22 cellular contexts compared by ENCODE assay signal in genomic region chr9:115397591-115398312, GRCh38.
"Had no signal": no experiment of that assay in that cellular context is flagged by ENCODE, and none has a peak within 500 bp of the region (broad histone marks: within the 10 kb centered on the region; RNA-seq: fewer than 3 reads in every experiment).

No MANE protein-coding gene starts in this region.

- H3K27ac ChIP-seq: adrenal gland, cardiac muscle cell, coronary artery, dorsolateral prefrontal cortex, right lobe of liver had no signal

- H3K4me1 ChIP-seq: adrenal gland, right lobe of liver had no signal

- H3K27me3 ChIP-seq: adrenal gland, cardiac muscle cell, right lobe of liver, tibial nerve had no signal

- H3K36me3 ChIP-seq: adrenal gland, cardiac muscle cell, right lobe of liver, tibial nerve had no signal

- H3K4me1 Mint-ChIP-seq: activated B cell treated with CpG ODN at 0.5 μM for 24 hours had no signal

- H3K36me3 Mint-ChIP-seq: activated naive CD4-positive, alpha-beta T cell treated with anti-CD3 and anti-CD28 coated beads, Interleukin-2, amount 50 U/mL, for 72 hours; brain; naive thymus-derived CD8-positive, alpha-beta T cell had no signal

- H3K4me3 ChIP-seq: adrenal gland, cardiac muscle cell, coronary artery, dorsolateral prefrontal cortex, right lobe of liver, tibial nerve had no signal

- H3K4me3 Mint-ChIP-seq: activated B cell treated with CpG ODN at 0.5 μM for 24 hours; activated T-cell treated with anti-CD3 and anti-CD28 coated beads, Interleukin-2, amount 50 U/mL, for 72 hours; brain; naive thymus-derived CD8-positive, alpha-beta T cell; T-helper 1 cell treated with Interleukin-12 subunit alpha and Interleukin-12 subunit beta and Interleukin-4 antibody, amounts not matched to agents 30 μg/mL and 1 μg/mL, for 36 hours had no signal

- DNase-seq: activated B cell treated with CpG ODN at 0.5 μM for 24 hours; activated CD4-positive, alpha-beta T cell treated with anti-CD3 and anti-CD28 coated beads, Interleukin-2, amount 50 U/mL, for 4 hours; activated naive CD4-positive, alpha-beta T cell; activated T-cell treated with anti-CD3 and anti-CD28 coated beads for 4 hours; activated T-cell treated with anti-CD3 and anti-CD28 coated beads, Interleukin-2, amount 50 U/mL, for 72 hours; adrenal gland; aorta; dorsolateral prefrontal cortex; effector memory CD4-positive, alpha-beta T cell; erythroblast; head of caudate nucleus; hypothalamus; naive thymus-derived CD8-positive, alpha-beta T cell; right lobe of liver; stimulated activated CD4-positive, alpha-beta T cell treated with anti-CD3 and anti-CD28 coated beads, Interleukin-2, amount 100 ng/mL, for 48 hours; stimulated activated naive CD4-positive, alpha-beta T cell treated with Interleukin-2 at 50 U/mL for 16 hours had no signal

- H3K9me3 ChIP-seq: adrenal gland, right lobe of liver, tibial nerve had no signal

- H3K27ac Mint-ChIP-seq: activated B cell treated with CpG ODN at 0.5 μM for 24 hours; activated naive CD4-positive, alpha-beta T cell treated with anti-CD3 and anti-CD28 coated beads, Interleukin-2, amount 50 U/mL, for 72 hours; activated T-cell treated with anti-CD3 and anti-CD28 coated beads, Interleukin-2, amount 50 U/mL, for 72 hours; brain; T-helper 1 cell treated with Interleukin-12 subunit alpha and Interleukin-12 subunit beta and Interleukin-4 antibody, amounts not matched to agents 30 μg/mL and 1 μg/mL, for 36 hours had no signal

- H3K9me3 Mint-ChIP-seq: activated B cell treated with CpG ODN at 0.5 μM for 24 hours; activated naive CD4-positive, alpha-beta T cell treated with anti-CD3 and anti-CD28 coated beads, Interleukin-2, amount 50 U/mL, for 72 hours; activated T-cell treated with anti-CD3 and anti-CD28 coated beads, Interleukin-2, amount 50 U/mL, for 72 hours; naive thymus-derived CD8-positive, alpha-beta T cell; T-helper 1 cell treated with Interleukin-12 subunit alpha and Interleukin-12 subunit beta and Interleukin-4 antibody, amounts not matched to agents 30 μg/mL and 1 μg/mL, for 36 hours had no signal

- ATAC-seq: activated naive CD4-positive, alpha-beta T cell treated with anti-CD3 and anti-CD28 coated beads, Interleukin-2, amount 50 U/mL, for 72 hours; activated T-cell treated with anti-CD3 and anti-CD28 coated beads, Interleukin-2, amount 50 U/mL, for 72 hours; naive thymus-derived CD8-positive, alpha-beta T cell; right lobe of liver had no signal

- H3K27me3 Mint-ChIP-seq: activated B cell treated with CpG ODN at 0.5 μM for 24 hours had no signal
